In the genomic region with DNA sequence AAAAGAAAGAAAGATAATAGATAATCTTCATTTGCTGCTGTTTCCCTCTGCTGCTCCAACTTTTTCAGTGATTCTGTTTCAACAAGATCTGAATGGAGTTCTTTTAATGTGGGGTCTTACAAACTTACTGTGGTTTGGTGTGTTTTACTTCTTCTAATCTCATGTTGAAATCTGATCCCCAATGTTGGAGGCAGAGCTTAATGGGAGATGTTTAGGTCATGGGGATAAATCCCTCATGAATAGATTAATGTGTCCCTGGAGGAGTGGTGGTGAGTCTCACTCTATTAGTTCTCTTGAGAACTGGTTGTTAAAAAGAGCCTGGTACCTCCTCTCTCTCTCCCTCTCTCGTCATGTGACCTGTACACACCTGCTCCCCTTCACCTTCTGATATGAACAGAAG, we compare ENCODE assay signal across 18 cellular contexts.
"Had no signal": no experiment of that assay in that cellular context is flagged by ENCODE, and none has a peak within 500 bp of the region (broad histone marks: within the 10 kb centered on the region; RNA-seq: fewer than 3 reads in every experiment).

No MANE protein-coding gene starts in this region.

- ATAC-seq: effector memory CD8-positive, alpha-beta T cell; gastrocnemius medialis; lower lobe of right lung; natural killer cell; sciatic nerve had no signal

- H3K4me1 ChIP-seq: esophagus muscularis mucosa, gastrocnemius medialis, lower lobe of right lung, stomach, transverse colon had no signal

- H3K9me3 ChIP-seq: esophagus muscularis mucosa, gastrocnemius medialis, thoracic aorta, transverse colon had no signal

- DNase-seq: effector memory CD8-positive, alpha-beta T cell; gastrocnemius medialis; glutamatergic neuron; islet precursor cell; left ventricle myocardium inferior; lower lobe of right lung; natural killer cell; posterior cingulate gyrus; stimulated activated CD4-positive, alpha-beta T cell treated with anti-CD3 and anti-CD28 coated beads, Interleukin-2, amount 100 ng/mL, for 24 hours; stimulated activated naive CD4-positive, alpha-beta T cell; stomach; substantia nigra; transverse colon had no signal

- H3K27ac ChIP-seq: epithelial cell of prostate, esophagus muscularis mucosa, gastrocnemius medialis, left ventricle myocardium inferior, lower lobe of right lung, skin epidermis, stomach, thoracic aorta, transverse colon had no signal

- H3K36me3 ChIP-seq: esophagus muscularis mucosa, gastrocnemius medialis, left ventricle myocardium inferior, lower lobe of right lung, stomach, thoracic aorta, transverse colon had no signal

- H3K4me3 ChIP-seq: esophagus muscularis mucosa, gastrocnemius medialis, left ventricle myocardium inferior, lower lobe of right lung, skin epidermis, stomach, thoracic aorta, transverse colon had no signal

- H3K27me3 ChIP-seq: esophagus muscularis mucosa, gastrocnemius medialis, stomach, transverse colon had no signal
